ENCODE assay signal across 9 cellular contexts in genomic region chr7:96563409-96563808, GRCh38.
"Had no signal": no experiment of that assay in that cellular context is flagged by ENCODE, and none has a peak within 500 bp of the region (broad histone marks: within the 10 kb centered on the region; RNA-seq: fewer than 3 reads in every experiment).

No MANE protein-coding gene starts in this region.

- ATAC-seq: GM23338, HCT116 had no signal

- H3K27ac Mint-ChIP-seq: GM23338, HFFc6 had no signal

- H3K9me3 ChIP-seq: HAP-1 had no signal

- FAIRE-seq: HTR-8/SVneo had no signal

- H3K4me1 ChIP-seq: HAP-1 had no signal

- H3K9me3 Mint-ChIP-seq: GM23338 had no signal

- DNase-seq: H7, HFFc6, Karpas-422, KBM-7 had no signal

- H3K36me3 ChIP-seq: HAP-1 had no signal

- H3K27ac ChIP-seq: KMS-11 had no signal

- H3K4me1 Mint-ChIP-seq: GM23338 had no signal

- H3K9ac ChIP-seq: KMS-11 had no signal

- H3K4me3 Mint-ChIP-seq: GM23338, HFFc6 had no signal

- H2AFZ ChIP-seq: GM23338 had no signal

- H3K4me2 ChIP-seq: GM23338, KMS-11 had no signal

- H3K4me3 ChIP-seq: GM23338, HAP-1 had no signal
